ENCODE assay signal across 15 cellular contexts in the genomic region with DNA sequence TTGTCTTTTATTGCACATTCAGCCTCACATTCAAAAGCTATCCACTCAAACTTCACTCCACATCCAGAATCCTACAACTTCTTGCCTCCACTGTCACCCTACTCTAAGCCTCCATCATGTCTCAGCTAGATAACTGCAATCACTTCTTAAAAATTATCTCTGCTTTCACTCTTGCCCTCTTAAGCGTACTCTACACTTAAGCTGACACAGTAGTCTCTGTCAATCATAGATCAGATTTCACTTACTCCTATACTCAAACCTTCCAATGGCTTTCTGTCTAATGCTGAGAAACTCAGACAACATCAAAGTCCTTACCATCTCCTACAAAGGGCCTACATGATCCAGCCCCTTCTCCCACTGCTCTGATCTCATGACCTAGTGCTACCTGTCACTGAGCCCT.
DNase-seq lines count a peak whose midpoint lies in the region; ATAC-seq and TF ChIP-seq lines count a peak whose summit lies in the region.
"Had no signal": no experiment of that assay in that cellular context is flagged by ENCODE, and none has a peak within 500 bp of the region (broad histone marks: within the 10 kb centered on the region; RNA-seq: fewer than 3 reads in every experiment).

No MANE protein-coding gene starts in this region.

- TF ChIP-seq POLR2A in gastrocnemius medialis (IDR thresholded peaks at IDR 0.05), result no peak

- ATAC-seq in memory B cell (ENCODE audit: low read depth) (no peak), gastrocnemius medialis (peak; percentile 72 to 83)
- ATAC-seq: HepG2 had no signal

- intact Hi-C loops in gastrocnemius medialis (cut with DNase I; ENCODE audit: low total_unique reads), result no loop called here

- peaks cover 5% of the 10 kb centered on the region for H3K9me3 Mint-ChIP-seq in memory B cell

- no peaks in the 10 kb centered on the region for H3K36me3 ChIP-seq in gastrocnemius medialis
- H3K36me3 ChIP-seq in BE2C, result no peaks in the 10 kb centered on the region

- peak overlapping the region; percentile 17 for H3K27ac Mint-ChIP-seq in memory B cell

- DNase-seq in NCI-H524 (lab: John Stamatoyannopoulos, UW) (peak; percentile 26 to 61), NCI-H524 treated with DMSO at 0.1 percent for 48 hours (lab: John Stamatoyannopoulos, UW) (no peak), memory B cell (ENCODE audit: low spot score in 2 of 2) (no peak), gastrocnemius medialis (no peak), BE2C (no peak), epidermal melanocyte (ENCODE audit: insufficient read length, low spot score) (no peak), SW480 (ENCODE audit: low spot score) (no peak)
- DNase-seq: AML-193; CD4-positive, CD25-positive, alpha-beta regulatory T cell; DMS53; GF-D8; GM23248 had no signal

- in situ Hi-C loops in gastrocnemius medialis (cut with MboI; ENCODE audit: low sequenced_read_pairs in 4 of 4), result loop anchor here in 1 of 4 donors (10.0 kb wide), 1 partner anchor 414 kb away; no protein-coding TSS in a partner anchor

- no peaks in the 10 kb centered on the region for H3K27me3 ChIP-seq in gastrocnemius medialis
- H3K27me3 ChIP-seq in BE2C, result no peaks in the 10 kb centered on the region
- H3K27me3 ChIP-seq: BLaER1 treated with 17β-estradiol and CSF1 and Interleukin-3, amounts not matched to agents 10 nM and 100 nM had no signal

- H3K4me3 Mint-ChIP-seq in memory B cell, result no peak overlapping the region
- H3K4me3 Mint-ChIP-seq: CD4-positive, CD25-positive, alpha-beta regulatory T cell had no signal

- H3K27me3 Mint-ChIP-seq in memory B cell, result no peaks in the 10 kb centered on the region
- H3K27me3 Mint-ChIP-seq: CD4-positive, CD25-positive, alpha-beta regulatory T cell had no signal

- H3K9me3 ChIP-seq in gastrocnemius medialis (no peaks in the 10 kb centered on the region), BE2C (peaks cover 5% of the 10 kb centered on the region; the same call in 1 of the 2 replicates)

- no peak for TF ChIP-seq CTCF in gastrocnemius medialis (IDR thresholded peaks at IDR 0.05 in 4 of 5, conservative IDR thresholded peaks at IDR 0.05 in 1 of 5)
- no peak for TF ChIP-seq CTCF in BE2C (IDR thresholded peaks at IDR 0.05; ENCODE audit: low read depth, low read length)

- H3K4me3 ChIP-seq in gastrocnemius medialis (no peak overlapping the region), BE2C (ENCODE audit: low read depth, low read length) (no peak overlapping the region)
- H3K4me3 ChIP-seq: BLaER1 treated with 17β-estradiol and CSF1 and Interleukin-3, amounts not matched to agents 10 nM and 100 nM; GM23248 had no signal

- H3K4me1 ChIP-seq in gastrocnemius medialis (peaks cover 0 to 7% of the 10 kb centered on the region in 2 donors), BE2C (no peaks in the 10 kb centered on the region)

- H3K27ac ChIP-seq in gastrocnemius medialis, result peak overlapping the region in 3 of 4 donors; percentile 2 to 8 (median 8)
- H3K27ac ChIP-seq: 22Rv1; BLaER1 treated with 17β-estradiol and CSF1 and Interleukin-3, amounts not matched to agents 10 nM and 100 nM; GM23248 had no signal

- no peaks in the 10 kb centered on the region for H3K4me1 Mint-ChIP-seq in memory B cell

- H3K36me3 Mint-ChIP-seq in memory B cell, result peaks cover 27% of the 10 kb centered on the region

Comparison
In these comparisons a context has a peak if more than half of its experiments do, and no peak if none do; other contexts are left out.
1. DNase-seq: peak in NCI-H524 (2 of 2); none in NCI-H524 treated with DMSO at 0.1 percent for 48 hours (single experiment), memory B cell (0 of 2), gastrocnemius medialis (0 of 2), BE2C (single experiment), epidermal melanocyte (single experiment) and SW480 (single experiment).